In the genomic region with DNA sequence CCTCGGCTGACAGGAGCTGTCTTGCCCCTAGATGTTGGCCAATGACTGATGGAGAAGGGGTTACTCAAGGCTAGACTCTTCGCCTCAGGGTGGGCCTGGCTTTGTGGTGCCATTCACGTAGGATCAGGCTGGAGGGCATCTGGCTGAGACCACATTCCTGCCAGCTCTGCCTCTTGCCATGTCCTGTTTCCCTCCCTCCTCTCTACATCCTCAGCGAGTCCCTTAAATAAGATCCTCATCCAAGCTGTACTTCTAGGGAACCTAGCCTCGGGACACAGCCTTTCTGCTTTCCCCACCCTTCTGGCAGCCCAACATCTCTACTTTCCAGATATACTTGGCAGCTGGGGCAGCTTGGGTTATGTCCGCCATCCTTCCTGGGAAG, we compare ENCODE assay signal across 11 cellular contexts. TPM values are rescaled to one million over a fixed set of nuclear protein-coding genes. Genes with fewer than 3 reads are reported as not detected.
"Had no signal": no experiment of that assay in that cellular context is flagged by ENCODE, and none has a peak within 500 bp of the region (broad histone marks: within the 10 kb centered on the region; RNA-seq: fewer than 3 reads in every experiment).

No MANE protein-coding gene starts in this region.

- H3K36me3 Mint-ChIP-seq: activated naive CD4-positive, alpha-beta T cell treated with anti-CD3 and anti-CD28 coated beads, Interleukin-2, amount 10 ng/mL, durations not matched to agents 7 days and 5 days had no signal

- H3K27me3 Mint-ChIP-seq: stimulated activated naive CD8-positive, alpha-beta T cell treated with anti-CD3 and anti-CD28 coated beads, Interleukin-15, Interleukin-2, amounts not matched to agents 100 ng/mL and 50 ng/mL, for 24 hours had no signal

- H3K27me3 ChIP-seq: brain microvascular endothelial cell, hepatocyte, transverse colon had no signal

- H3K79me2 ChIP-seq: hepatocyte had no signal

- H3K9me3 ChIP-seq: SK-N-SH, transverse colon had no signal

- H2AFZ ChIP-seq: hepatocyte had no signal

- H3K27ac ChIP-seq: brain microvascular endothelial cell, hepatocyte, VCaP had no signal

- H3K9ac ChIP-seq: SK-N-SH had no signal

- H3K9me3 Mint-ChIP-seq: activated naive CD4-positive, alpha-beta T cell treated with anti-CD3 and anti-CD28 coated beads, Interleukin-2, amount 10 ng/mL, durations not matched to agents 7 days and 5 days; activated T-helper 2 cell treated with anti-CD3 and anti-CD28 coated beads, Interferon-gamma antibody, Interleukin-2, Interleukin-4, amounts not matched to agents 10 μg/mL and 5 μg/mL and 100 μg/mL, durations not matched to agents 14 hours and 24 hours and 36 hours; stimulated activated naive CD8-positive, alpha-beta T cell treated with anti-CD3 and anti-CD28 coated beads, Interleukin-15, Interleukin-2, amounts not matched to agents 100 ng/mL and 50 ng/mL, for 24 hours had no signal

- H3K36me3 ChIP-seq: transverse colon had no signal

- H3K4me3 ChIP-seq: hepatocyte, transverse colon had no signal

- DNase-seq: activated naive CD4-positive, alpha-beta T cell treated with anti-CD3 and anti-CD28 coated beads, Interleukin-2, amount 10 ng/mL, durations not matched to agents 7 days and 5 days; brain microvascular endothelial cell; kidney glomerular epithelial cell; SK-N-SH; stimulated activated CD4-positive, alpha-beta T cell treated with anti-CD3 and anti-CD28 coated beads, Interleukin-12 subunit alpha, Interleukin-12 subunit beta, amount 100 ng/mL, for 4 hours; T-helper 1 cell; transverse colon had no signal

- H3K27ac Mint-ChIP-seq: activated naive CD4-positive, alpha-beta T cell treated with anti-CD3 and anti-CD28 coated beads, Interleukin-2, amount 10 ng/mL, durations not matched to agents 7 days and 5 days; activated T-helper 2 cell treated with anti-CD3 and anti-CD28 coated beads, Interferon-gamma antibody, Interleukin-2, Interleukin-4, amounts not matched to agents 10 μg/mL and 5 μg/mL and 100 μg/mL, durations not matched to agents 14 hours and 24 hours and 36 hours; stimulated activated naive CD8-positive, alpha-beta T cell treated with anti-CD3 and anti-CD28 coated beads, Interleukin-15, Interleukin-2, amounts not matched to agents 100 ng/mL and 50 ng/mL, for 24 hours had no signal

- H3K4me1 Mint-ChIP-seq: activated naive CD4-positive, alpha-beta T cell treated with anti-CD3 and anti-CD28 coated beads, Interleukin-2, amount 10 ng/mL, durations not matched to agents 7 days and 5 days had no signal

- H3K4me2 ChIP-seq: hepatocyte, SK-N-SH had no signal

- H3K4me3 Mint-ChIP-seq: activated naive CD4-positive, alpha-beta T cell treated with anti-CD3 and anti-CD28 coated beads, Interleukin-2, amount 10 ng/mL, durations not matched to agents 7 days and 5 days; stimulated activated naive CD8-positive, alpha-beta T cell treated with anti-CD3 and anti-CD28 coated beads, Interleukin-15, Interleukin-2, amounts not matched to agents 100 ng/mL and 50 ng/mL, for 24 hours had no signal

RNA-seq across cellular contexts. Expression of gene ITGB3, which starts 42.2 kb away (rescaled TPM):
- total RNA-seq: activated T-helper 2 cell treated with anti-CD3 and anti-CD28 coated beads, Interferon-gamma antibody, Interleukin-2, Interleukin-4, amounts not matched to agents 10 μg/mL and 5 μg/mL and 100 μg/mL, durations not matched to agents 14 hours and 24 hours and 36 hours had no signal
